In the genomic region with DNA sequence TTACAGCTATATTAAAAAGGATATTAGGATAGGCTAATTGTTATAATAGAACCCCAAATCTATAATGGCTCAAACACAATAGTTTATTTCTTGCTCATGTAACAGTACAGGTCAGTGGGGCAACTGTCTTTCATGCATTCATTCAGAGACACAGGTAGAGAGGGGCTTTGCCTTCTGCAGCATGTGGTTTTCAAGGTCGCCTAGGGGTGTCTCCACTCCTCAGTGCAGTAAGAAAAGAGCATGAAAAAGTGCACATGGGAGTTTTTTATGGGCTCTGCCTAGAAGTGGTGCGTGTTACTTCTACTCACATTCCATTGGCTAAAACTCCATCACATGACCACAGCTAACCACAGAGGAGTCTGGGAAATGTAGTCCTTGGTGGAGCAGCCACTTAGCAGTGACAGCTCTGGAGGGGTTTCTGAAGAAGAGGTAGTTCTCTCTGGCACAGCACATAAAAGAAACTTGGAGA, we compare ENCODE assay signal across 8 cellular contexts. TPM values are rescaled to one million over a fixed set of nuclear protein-coding genes. Genes with fewer than 3 reads are reported as not detected.
A peak's percentile ranks its signal among the peaks of the same experiment; 100 is the strongest.
DNase-seq lines count a peak whose midpoint lies in the region; ATAC-seq and TF ChIP-seq lines count a peak whose summit lies in the region.

No MANE protein-coding gene starts in this region.

- H3K4me2 ChIP-seq in KMS-11, result peak overlapping the region; percentile 43; the same call in 1 of the 2 replicates

- H2AFZ ChIP-seq in KMS-11 (ENCODE audit: low read depth), result no peak overlapping the region

- ATAC-seq in GM21825 (IDR thresholded peaks at IDR 0.05; ENCODE audit: unreplicated experiment), result peak; percentile 81
- ATAC-seq in right cardiac atrium, result peak; percentile 72 to 86

- H3K9ac ChIP-seq in KMS-11, result peak overlapping the region; percentile 4; the same call in 1 of the 2 replicates
- H3K9ac ChIP-seq in SK-N-MC (ENCODE audit: insufficient read length), result peak overlapping the region; percentile 46

- H3K9me3 ChIP-seq in SK-N-MC (ENCODE audit: low read depth, low read length), result no peaks in the 10 kb centered on the region
- H3K9me3 ChIP-seq in adrenal gland (replicated peaks in 1 of 3), result no peaks in the 10 kb centered on the region
- no peaks in the 10 kb centered on the region for H3K9me3 ChIP-seq in right cardiac atrium (ENCODE audit: control insufficient read depth, low read length)
- H3K9me3 ChIP-seq in sigmoid colon, result no peaks in the 10 kb centered on the region

- H3K27ac ChIP-seq in KMS-11 (peak overlapping the region; percentile 67), SK-N-MC (peak overlapping the region; percentile 79), adrenal gland (peak overlapping the region; percentile 82 to 99 (median 89)), right cardiac atrium (ENCODE audit: low read length) (no peak overlapping the region), sigmoid colon (peak overlapping the region; percentile 81 to 95 (median 90))

- 6 to 22% (median 14%) methylated on average over 2 of the region's 2 CpGs for WGBS in adrenal gland, 4 donors
- WGBS in right cardiac atrium, result 9% methylated on average over 2 of the region's 2 CpGs
- WGBS in sigmoid colon, 2 donors, result 19 to 32% methylated on average over 2 of the region's 2 CpGs

- H3K4me3 ChIP-seq in KMS-11 (IDR thresholded peaks at IDR 0.05; ENCODE audit: insufficient read depth, low read depth, low read length) (no peak overlapping the region), SK-N-MC (peak overlapping the region; percentile 6; the same call in 1 of the 2 replicates), adrenal gland (peak overlapping the region in 1 of 4 donors; percentile 45), right cardiac atrium (ENCODE audit: low read length) (peak overlapping the region; percentile 46), sigmoid colon (no peak overlapping the region)

- peak in 1 of 4 donors; percentile 5 for TF ChIP-seq EP300 in sigmoid colon (IDR thresholded peaks at IDR 0.05)

- H3K36me3 ChIP-seq in KMS-11 (ENCODE audit: insufficient read depth), result no peaks in the 10 kb centered on the region
- H3K36me3 ChIP-seq in SK-N-MC (ENCODE audit: insufficient read depth, low read length), result no peaks in the 10 kb centered on the region
- no peaks in the 10 kb centered on the region for H3K36me3 ChIP-seq in adrenal gland (replicated peaks in 1 of 2)
- H3K36me3 ChIP-seq in sigmoid colon, result no peaks in the 10 kb centered on the region

- DNase-seq in SK-N-MC (ENCODE audit: low read depth, low spot score) (peak; percentile 98), adrenal gland (peak; percentile 60 to 83 (median 70)), right cardiac atrium (peak in 1 of 3 donors; percentile 16), sigmoid colon (peak; percentile 81), posterior vena cava (ENCODE audit: low spot score) (no peak)

- H4K20me1 ChIP-seq in KMS-11 (ENCODE audit: insufficient read depth), result no peaks in the 10 kb centered on the region

- peak; percentile 62 for TF ChIP-seq CTCF in KMS-11 (conservative IDR thresholded peaks at IDR 0.05; ENCODE audit: low read depth, low read length)
- peak in 5 of 6 experiments; percentile 9 to 43 (median 35) for TF ChIP-seq CTCF in adrenal gland (IDR thresholded peaks at IDR 0.05)
- TF ChIP-seq CTCF in sigmoid colon (IDR thresholded peaks at IDR 0.05), result peak in 2 of 4 experiments; percentile 15 to 21

- H3K4me1 ChIP-seq in KMS-11 (ENCODE audit: low read depth, poor library complexity, severe bottlenecking) (peaks cover 99% of the 10 kb centered on the region), adrenal gland (replicated peaks in 1 of 2) (peaks cover 51 to 56% of the 10 kb centered on the region in 2 donors), right cardiac atrium (ENCODE audit: control insufficient read depth, insufficient read depth, low read length) (peaks cover 9% of the 10 kb centered on the region), sigmoid colon (peaks cover 0 to 46% (median 46%) of the 10 kb centered on the region in 4 donors)

- TF ChIP-seq POLR2A in GM10847 (IDR thresholded peaks at IDR 0.05; ENCODE audit: extremely low read depth, insufficient read length) (peak; percentile 20), adrenal gland (IDR thresholded peaks at IDR 0.05) (no peak), sigmoid colon (IDR thresholded peaks at IDR 0.05) (no peak)

- peaks cover 7% of the 10 kb centered on the region for H3K79me2 ChIP-seq in KMS-11 (ENCODE audit: insufficient read depth, low read depth)

- H3K27me3 ChIP-seq in KMS-11 (ENCODE audit: insufficient read depth, low read depth) (no peaks in the 10 kb centered on the region), adrenal gland (no peaks in the 10 kb centered on the region), right cardiac atrium (ENCODE audit: control insufficient read depth, insufficient read depth) (no peaks in the 10 kb centered on the region), sigmoid colon (no peaks in the 10 kb centered on the region)

- intact Hi-C loops in adrenal gland (cut with DNase I) (no loop called here), right cardiac atrium (cut with DNase I) (no loop called here), sigmoid colon (cut with DNase I) (no loop called here), posterior vena cava (cut with DNase I) (no loop called here)

RNA-seq across cellular contexts. Expression of gene ZBTB38, which starts 1.8 kb away (rescaled TPM):
- total RNA-seq in adrenal gland (100 to 1,000 TPM; 116 to 231 (median 167) TPM), right cardiac atrium (10 to 100 TPM; 68.6 to 76.9 (median 73.6) TPM), sigmoid colon (100 to 1,000 TPM; 150 to 178 (median 155) TPM), posterior vena cava (100 to 1,000 TPM; 101 to 125 TPM)
- polyA plus RNA-seq in adrenal gland (10 to 100 TPM; 12.0 to 73.9 (median 14.5) TPM), right cardiac atrium (14.6 TPM), sigmoid colon (10 to 100 TPM; 16.8 to 23.1 (median 19.9) TPM)

Comparison
In these comparisons a context has a peak if more than half of its experiments do, and no peak if none do; other contexts are left out.
1. H3K4me3 ChIP-seq: peak in SK-N-MC (single experiment) and right cardiac atrium (single experiment); none in KMS-11 (single experiment) and sigmoid colon (0 of 4).